Comparison of ENCODE assay signal across 32 cellular contexts in genomic region chr11:38332046-38332445, GRCh38.
"Had no signal": no experiment of that assay in that cellular context is flagged by ENCODE, and none has a peak within 500 bp of the region (broad histone marks: within the 10 kb centered on the region; RNA-seq: fewer than 3 reads in every experiment).

No MANE protein-coding gene starts in this region.

- H3K4me3 ChIP-seq: body of pancreas, colonic mucosa, esophagus muscularis mucosa, gastrocnemius medialis, heart left ventricle had no signal

- H3K36me3 ChIP-seq: colonic mucosa, esophagus muscularis mucosa, gastrocnemius medialis, heart left ventricle, WERI-Rb-1 had no signal

- H3K27ac Mint-ChIP-seq: activated B cell treated with CpG ODN at 0.5 μM for 24 hours; activated CD8-positive, alpha-beta T cell treated with anti-CD3 and anti-CD28 coated beads for 36 hours; activated naive CD4-positive, alpha-beta T cell treated with anti-CD3 and anti-CD28 coated beads for 36 hours; activated naive CD4-positive, alpha-beta T cell treated with anti-CD3 and anti-CD28 coated beads, Interleukin-2, amount 50 U/mL, for 24 hours; activated naive CD8-positive, alpha-beta T cell treated with anti-CD3 and anti-CD28 coated beads for 36 hours; activated T-helper 1 cell treated with anti-CD3 and anti-CD28 coated beads, Interleukin-12 subunit alpha, Interleukin-12 subunit beta, Interleukin-2, Interleukin-4 antibody, amounts not matched to agents 30 ng/mL and 10 ng/mL and 1 ng/mL, durations not matched to agents 14 hours and 24 hours and 36 hours; activated T-helper 2 cell treated with anti-CD3 and anti-CD28 coated beads, Interferon-gamma antibody, Interleukin-2, Interleukin-4, amounts not matched to agents 10 μg/mL and 5 μg/mL and 100 μg/mL, durations not matched to agents 14 hours and 24 hours and 36 hours; endodermal cell; T-helper 17 cell; T-helper 2 cell treated with Interferon-gamma antibody and Interleukin-4, amounts not matched to agents 5 μg/mL and 100 μg/mL, for 36 hours had no signal

- H3K27me3 Mint-ChIP-seq: activated B cell treated with CpG ODN at 0.5 μM for 24 hours; activated CD8-positive, alpha-beta T cell treated with anti-CD3 and anti-CD28 coated beads for 36 hours; activated naive CD4-positive, alpha-beta T cell treated with anti-CD3 and anti-CD28 coated beads, Interleukin-2, amount 50 U/mL, for 24 hours; activated naive CD8-positive, alpha-beta T cell treated with anti-CD3 and anti-CD28 coated beads for 36 hours; T-helper 17 cell had no signal

- H3K9me3 Mint-ChIP-seq: endodermal cell had no signal

- H3K4me1 Mint-ChIP-seq: activated B cell treated with CpG ODN at 0.5 μM for 24 hours; activated naive CD4-positive, alpha-beta T cell treated with anti-CD3 and anti-CD28 coated beads, Interleukin-2, amount 50 U/mL, for 24 hours; activated naive CD8-positive, alpha-beta T cell treated with anti-CD3 and anti-CD28 coated beads for 36 hours; T-helper 17 cell had no signal

- H3K9me3 ChIP-seq: body of pancreas, colonic mucosa, esophagus muscularis mucosa, gastrocnemius medialis had no signal

- H3K27me3 ChIP-seq: body of pancreas, colonic mucosa, esophagus muscularis mucosa, foreskin keratinocyte, gastrocnemius medialis, heart left ventricle had no signal

- H3K4me3 Mint-ChIP-seq: activated B cell treated with CpG ODN at 0.5 μM for 24 hours; activated CD8-positive, alpha-beta T cell treated with anti-CD3 and anti-CD28 coated beads for 36 hours; activated naive CD4-positive, alpha-beta T cell treated with anti-CD3 and anti-CD28 coated beads for 36 hours; activated naive CD4-positive, alpha-beta T cell treated with anti-CD3 and anti-CD28 coated beads, Interleukin-2, amount 50 U/mL, for 24 hours; activated naive CD8-positive, alpha-beta T cell treated with anti-CD3 and anti-CD28 coated beads for 36 hours; activated T-helper 1 cell treated with anti-CD3 and anti-CD28 coated beads, Interleukin-12 subunit alpha, Interleukin-12 subunit beta, Interleukin-2, Interleukin-4 antibody, amounts not matched to agents 30 ng/mL and 10 ng/mL and 1 ng/mL, durations not matched to agents 14 hours and 24 hours and 36 hours; endodermal cell; T-helper 17 cell; T-helper 2 cell treated with Interferon-gamma antibody and Interleukin-4, amounts not matched to agents 5 μg/mL and 100 μg/mL, for 36 hours had no signal

- H3K36me3 Mint-ChIP-seq: activated naive CD4-positive, alpha-beta T cell treated with anti-CD3 and anti-CD28 coated beads, Interleukin-2, amount 50 U/mL, for 24 hours; activated naive CD8-positive, alpha-beta T cell treated with anti-CD3 and anti-CD28 coated beads for 36 hours had no signal

- ATAC-seq: activated CD4-positive, CD25-positive, alpha-beta regulatory T cell treated with anti-CD3 and anti-CD28 coated beads, Interleukin-2, amount 50 U/mL, for 24 hours; activated CD8-positive, alpha-beta T cell treated with anti-CD3 and anti-CD28 coated beads for 36 hours; body of pancreas; foreskin keratinocyte; gastrocnemius medialis; heart left ventricle; T-helper 17 cell had no signal

- H3K27ac ChIP-seq: body of pancreas, colonic mucosa, esophagus muscularis mucosa, foreskin keratinocyte, gastrocnemius medialis, heart left ventricle, WERI-Rb-1 had no signal

- DNase-seq: activated B cell treated with CpG ODN at 0.5 μM for 24 hours; activated CD4-positive, alpha-beta T cell treated with anti-CD3 and anti-CD28 coated beads for 48 hours; activated CD4-positive, alpha-beta T cell treated with anti-CD3 and anti-CD28 coated beads, Interleukin-2, amount 50 U/mL, for 1 hour; activated CD4-positive, alpha-beta T cell treated with anti-CD3 and anti-CD28 coated beads, Interleukin-2, amount 50 U/mL, for 48 hours; activated CD8-positive, alpha-beta memory T cell treated with anti-CD3 and anti-CD28 coated beads for 24 hours; activated CD8-positive, alpha-beta T cell treated with anti-CD3 and anti-CD28 coated beads for 36 hours; activated effector memory CD4-positive, alpha-beta T cell treated with anti-CD3 and anti-CD28 coated beads, Interleukin-2, amount 50 U/mL, for 16 hours; activated naive CD4-positive, alpha-beta T cell treated with anti-CD3 and anti-CD28 coated beads for 36 hours; activated naive CD8-positive, alpha-beta T cell treated with anti-CD3 and anti-CD28 coated beads for 36 hours; activated T-cell treated with anti-CD3 and anti-CD28 coated beads, Interleukin-2, amount 50 U/mL, for 48 hours; amniotic stem cell; anterior cingulate cortex; body of pancreas; caudate nucleus; colonic mucosa; effector memory CD4-positive, alpha-beta T cell; endodermal cell; foreskin keratinocyte; gastrocnemius medialis; glutamatergic neuron; heart left ventricle; hypothalamus; T-helper 1 cell; T-helper 17 cell; T1000; WERI-Rb-1 had no signal

- H3K4me1 ChIP-seq: body of pancreas, colonic mucosa, esophagus muscularis mucosa, foreskin keratinocyte, gastrocnemius medialis, heart left ventricle had no signal
